ENCODE assay signal across 30 cellular contexts in the genomic region with DNA sequence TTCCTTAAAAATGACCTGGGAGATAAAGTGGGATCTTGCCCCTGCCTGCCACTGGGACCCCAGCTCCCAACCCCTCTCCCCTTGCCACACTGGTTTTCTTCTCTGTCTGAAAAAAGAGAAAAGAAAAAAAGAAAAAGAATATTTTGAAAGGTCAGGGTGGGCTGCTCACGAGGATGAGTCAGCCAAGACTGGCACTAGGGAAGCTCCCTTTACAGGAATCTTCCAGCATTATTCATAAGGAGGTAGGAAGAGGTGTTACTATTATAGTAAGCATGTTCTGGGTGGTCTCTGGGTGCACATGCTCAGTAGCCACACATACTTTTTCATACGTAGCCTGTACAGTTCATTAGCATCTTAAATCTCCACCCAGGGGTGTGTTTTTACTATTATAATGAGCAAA. TPM values are rescaled to one million over a fixed set of nuclear protein-coding genes. Genes with fewer than 3 reads are reported as not detected.
DNase-seq lines count a peak whose midpoint lies in the region; ATAC-seq, FAIRE-seq and TF ChIP-seq lines count a peak whose summit lies in the region.
"Had no signal": no experiment of that assay in that cellular context is flagged by ENCODE, and none has a peak within 500 bp of the region (broad histone marks: within the 10 kb centered on the region; RNA-seq: fewer than 3 reads in every experiment).

No MANE protein-coding gene starts in this region.

- H3K4me1 ChIP-seq in hepatocyte (ENCODE audit: insufficient read depth), result peaks cover 25% of the 10 kb centered on the region
- H3K4me1 ChIP-seq: BLaER1, HAP-1 had no signal

- H3K4me2 ChIP-seq in hepatocyte, result no peak overlapping the region
- H3K4me2 ChIP-seq: BLaER1, GM23338, PC-9 had no signal

- H3K4me3 ChIP-seq in hepatocyte, result no peak overlapping the region
- H3K4me3 ChIP-seq: BLaER1, GM23338, HAP-1, PC-9 had no signal

- no peaks in the 10 kb centered on the region for H3K27me3 ChIP-seq in hepatocyte

- no peaks in the 10 kb centered on the region for H3K36me3 ChIP-seq in hepatocyte (replicated peaks; ENCODE audit: insufficient read depth, low read depth)
- H3K36me3 ChIP-seq: BLaER1, HAP-1 had no signal

- H4K20me1 ChIP-seq in hepatocyte (ENCODE audit: insufficient read depth, poor library complexity, severe bottlenecking), result no peaks in the 10 kb centered on the region
- H4K20me1 ChIP-seq: BLaER1 had no signal

- no peaks in the 10 kb centered on the region for H3K9me3 ChIP-seq in hepatocyte (ENCODE audit: low read depth)
- H3K9me3 ChIP-seq: BLaER1, HAP-1 had no signal

- WGBS in hepatocyte (ENCODE audit: low lambda C conversion rate, missing lambda C conversion rate), result 64% methylated on average over 2 of the region's 2 CpGs

- ATAC-seq in omental fat pad (ENCODE audit: low FRiP score) (peak; percentile 90), Right ventricle myocardium superior (ENCODE audit: poor library complexity) (no peak), HG03442 (IDR thresholded peaks at IDR 0.05; ENCODE audit: unreplicated experiment) (no peak)
- ATAC-seq: GM23338, Right ventricle myocardium inferior had no signal

- H3K9me2 ChIP-seq in hepatocyte (replicated peaks; ENCODE audit: insufficient read depth), result no peaks in the 10 kb centered on the region

- peak overlapping the region; percentile 91 for H3K27ac ChIP-seq in hepatocyte
- H3K27ac ChIP-seq: BLaER1, PC-9 had no signal

- H2AFZ ChIP-seq in hepatocyte, result no peak overlapping the region
- H2AFZ ChIP-seq: PC-9 had no signal

- no peak for FAIRE-seq in HTR-8/SVneo (lab: Jason Lieb, UNC)
- FAIRE-seq: G401.6 had no signal

- no peak for TF ChIP-seq CTCF in hepatocyte (IDR thresholded peaks at IDR 0.05; ENCODE audit: poor library complexity)
- TF ChIP-seq CTCF in omental fat pad (IDR thresholded peaks at IDR 0.05), result no peak

- peak; percentile 24 for DNase-seq in A172 (ENCODE audit: low spot score)
- DNase-seq in HTR-8/SVneo (ENCODE audit: insufficient read length, low spot score), result peak; percentile 24
- peak; percentile 25 for DNase-seq in hepatocyte (ENCODE audit: low spot score)
- DNase-seq in omental fat pad (ENCODE audit: low spot score), result no peak
- no peak for DNase-seq in NCI-H146 treated with DMSO at 0.1 percent for 48 hours (lab: John Stamatoyannopoulos, UW; ENCODE audit: unreplicated experiment)
- no peak for DNase-seq in D341Med (ENCODE audit: low spot score)
- DNase-seq in Right ventricle myocardium superior, result no peak
- DNase-seq: 8988T; CD4-positive, CD25-positive, alpha-beta regulatory T cell; DMS53; HFFc6; KBM-7; MV-4-11; NCI-H1105; NCI-H146; NCI-H2029; NCI-H526 treated with DMSO at 0.1 percent for 48 hours; PC-9 had no signal

- H3K79me2 ChIP-seq in hepatocyte, result no peaks in the 10 kb centered on the region

- intact Hi-C loops in Right ventricle myocardium superior (cut with DNase I), result loop anchor here (10.0 kb wide), 1 partner anchor 80 kb away; no protein-coding TSS in a partner anchor

RNA-seq across cellular contexts. Expression of a gene that starts 46.8 kb away (rescaled TPM):
- not detected in 2 replicates for total RNA-seq in A172 (2014; rRNA removed; shearing (Covaris generic))
- total RNA-seq in hepatocyte, result 35.6 and 39.2 TPM in 2 replicates
- 118 and 168 TPM in 2 replicates for polyA plus RNA-seq in hepatocyte
- total RNA-seq in omental fat pad, result 1 to 10 TPM in 1 of 4 donors, under 1 TPM in 1, not detected in 2; 0.25 to 1.7 TPM
- 23.4 TPM for total RNA-seq in Right ventricle myocardium superior
- total RNA-seq: CD4-positive, CD25-positive, alpha-beta regulatory T cell; GM23338; HFFc6; HT-29; LHCN-M2; MCF 10A; NCI-H460; PC-9; RPMI7951 had no signal
- polyA plus RNA-seq: AG04450; CD4-positive, CD25-positive, alpha-beta regulatory T cell; GM23338 had no signal

Comparison
In these comparisons a context has a peak if more than half of its experiments do, and no peak if none do; other contexts are left out.
1. DNase-seq: peak in A172 (single experiment), HTR-8/SVneo (single experiment) and hepatocyte (single experiment); none in omental fat pad (single experiment), NCI-H146 treated with DMSO at 0.1 percent for 48 hours (single experiment), D341Med (single experiment) and Right ventricle myocardium superior (single experiment).